1 cellular context compared by ENCODE assay signal in the genomic region with DNA sequence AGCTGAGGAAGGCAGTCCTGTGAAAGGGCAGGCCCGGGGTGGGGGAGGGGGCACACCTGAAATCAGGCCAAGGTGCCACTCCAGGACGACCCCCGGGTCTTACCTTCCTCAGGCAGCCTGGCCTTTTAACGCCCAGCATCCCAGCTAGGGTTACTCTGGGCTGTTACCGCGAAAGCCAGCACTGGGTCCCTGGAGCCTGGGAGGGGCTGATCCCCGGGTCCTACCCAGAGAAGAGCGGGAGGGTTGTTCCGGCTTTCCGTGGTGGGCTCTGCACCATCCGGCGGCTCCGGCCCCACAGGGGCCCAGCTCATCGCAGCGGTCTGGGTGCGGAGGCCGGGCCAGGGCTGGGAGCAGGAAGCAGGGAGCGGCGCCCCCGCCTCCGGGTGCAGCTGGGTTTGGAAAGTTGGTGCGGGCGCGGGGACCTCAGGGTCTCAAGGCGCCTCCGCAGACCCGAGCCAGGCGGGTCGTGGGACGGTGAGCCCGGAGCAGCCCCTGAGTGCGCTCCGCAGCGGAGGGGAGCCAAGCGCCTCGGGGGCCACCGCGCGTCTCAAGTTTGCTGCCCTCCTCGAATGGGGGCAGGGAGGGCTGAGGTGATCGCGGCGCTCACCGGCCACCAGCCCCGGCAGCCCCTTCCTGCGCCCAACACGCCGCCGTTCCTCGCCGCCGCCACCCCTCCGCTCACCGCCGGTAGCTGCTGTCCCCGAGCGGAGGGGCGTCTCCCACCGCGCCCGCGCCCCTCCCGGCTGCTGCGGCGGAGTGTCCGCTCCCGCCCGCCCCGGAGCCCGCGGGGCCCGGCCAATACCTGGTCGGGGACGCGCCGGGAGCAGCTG.
TF ChIP-seq lines count a peak whose summit lies in the region.

No MANE protein-coding gene starts in this region.

TF ChIP-seq in liver, 16 proteins besides CTCF, POLR2A, EP300 and RAD21 (continued from another document):
- TF ChIP-seq, protein P1, sequence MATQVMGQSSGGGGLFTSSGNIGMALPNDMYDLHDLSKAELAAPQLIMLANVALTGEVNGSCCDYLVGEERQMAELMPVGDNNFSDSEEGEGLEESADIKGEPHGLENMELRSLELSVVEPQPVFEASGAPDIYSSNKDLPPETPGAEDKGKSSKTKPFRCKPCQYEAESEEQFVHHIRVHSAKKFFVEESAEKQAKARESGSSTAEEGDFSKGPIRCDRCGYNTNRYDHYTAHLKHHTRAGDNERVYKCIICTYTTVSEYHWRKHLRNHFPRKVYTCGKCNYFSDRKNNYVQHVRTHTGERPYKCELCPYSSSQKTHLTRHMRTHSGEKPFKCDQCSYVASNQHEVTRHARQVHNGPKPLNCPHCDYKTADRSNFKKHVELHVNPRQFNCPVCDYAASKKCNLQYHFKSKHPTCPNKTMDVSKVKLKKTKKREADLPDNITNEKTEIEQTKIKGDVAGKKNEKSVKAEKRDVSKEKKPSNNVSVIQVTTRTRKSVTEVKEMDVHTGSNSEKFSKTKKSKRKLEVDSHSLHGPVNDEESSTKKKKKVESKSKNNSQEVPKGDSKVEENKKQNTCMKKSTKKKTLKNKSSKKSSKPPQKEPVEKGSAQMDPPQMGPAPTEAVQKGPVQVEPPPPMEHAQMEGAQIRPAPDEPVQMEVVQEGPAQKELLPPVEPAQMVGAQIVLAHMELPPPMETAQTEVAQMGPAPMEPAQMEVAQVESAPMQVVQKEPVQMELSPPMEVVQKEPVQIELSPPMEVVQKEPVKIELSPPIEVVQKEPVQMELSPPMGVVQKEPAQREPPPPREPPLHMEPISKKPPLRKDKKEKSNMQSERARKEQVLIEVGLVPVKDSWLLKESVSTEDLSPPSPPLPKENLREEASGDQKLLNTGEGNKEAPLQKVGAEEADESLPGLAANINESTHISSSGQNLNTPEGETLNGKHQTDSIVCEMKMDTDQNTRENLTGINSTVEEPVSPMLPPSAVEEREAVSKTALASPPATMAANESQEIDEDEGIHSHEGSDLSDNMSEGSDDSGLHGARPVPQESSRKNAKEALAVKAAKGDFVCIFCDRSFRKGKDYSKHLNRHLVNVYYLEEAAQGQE (IDR thresholded peaks at IDR 0.05), result no peak
- TF ChIP-seq HNF4A (conservative IDR thresholded peaks at IDR 0.05) (no peak), TAF1 (conservative IDR thresholded peaks at IDR 0.05) (no peak)
- TF ChIP-seq, protein P2, sequence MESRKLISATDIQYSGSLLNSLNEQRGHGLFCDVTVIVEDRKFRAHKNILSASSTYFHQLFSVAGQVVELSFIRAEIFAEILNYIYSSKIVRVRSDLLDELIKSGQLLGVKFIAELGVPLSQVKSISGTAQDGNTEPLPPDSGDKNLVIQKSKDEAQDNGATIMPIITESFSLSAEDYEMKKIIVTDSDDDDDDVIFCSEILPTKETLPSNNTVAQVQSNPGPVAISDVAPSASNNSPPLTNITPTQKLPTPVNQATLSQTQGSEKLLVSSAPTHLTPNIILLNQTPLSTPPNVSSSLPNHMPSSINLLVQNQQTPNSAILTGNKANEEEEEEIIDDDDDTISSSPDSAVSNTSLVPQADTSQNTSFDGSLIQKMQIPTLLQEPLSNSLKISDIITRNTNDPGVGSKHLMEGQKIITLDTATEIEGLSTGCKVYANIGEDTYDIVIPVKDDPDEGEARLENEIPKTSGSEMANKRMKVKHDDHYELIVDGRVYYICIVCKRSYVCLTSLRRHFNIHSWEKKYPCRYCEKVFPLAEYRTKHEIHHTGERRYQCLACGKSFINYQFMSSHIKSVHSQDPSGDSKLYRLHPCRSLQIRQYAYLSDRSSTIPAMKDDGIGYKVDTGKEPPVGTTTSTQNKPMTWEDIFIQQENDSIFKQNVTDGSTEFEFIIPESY (IDR thresholded peaks at IDR 0.05), result no peak
